16 cellular contexts compared by ENCODE assay signal in the genomic region with DNA sequence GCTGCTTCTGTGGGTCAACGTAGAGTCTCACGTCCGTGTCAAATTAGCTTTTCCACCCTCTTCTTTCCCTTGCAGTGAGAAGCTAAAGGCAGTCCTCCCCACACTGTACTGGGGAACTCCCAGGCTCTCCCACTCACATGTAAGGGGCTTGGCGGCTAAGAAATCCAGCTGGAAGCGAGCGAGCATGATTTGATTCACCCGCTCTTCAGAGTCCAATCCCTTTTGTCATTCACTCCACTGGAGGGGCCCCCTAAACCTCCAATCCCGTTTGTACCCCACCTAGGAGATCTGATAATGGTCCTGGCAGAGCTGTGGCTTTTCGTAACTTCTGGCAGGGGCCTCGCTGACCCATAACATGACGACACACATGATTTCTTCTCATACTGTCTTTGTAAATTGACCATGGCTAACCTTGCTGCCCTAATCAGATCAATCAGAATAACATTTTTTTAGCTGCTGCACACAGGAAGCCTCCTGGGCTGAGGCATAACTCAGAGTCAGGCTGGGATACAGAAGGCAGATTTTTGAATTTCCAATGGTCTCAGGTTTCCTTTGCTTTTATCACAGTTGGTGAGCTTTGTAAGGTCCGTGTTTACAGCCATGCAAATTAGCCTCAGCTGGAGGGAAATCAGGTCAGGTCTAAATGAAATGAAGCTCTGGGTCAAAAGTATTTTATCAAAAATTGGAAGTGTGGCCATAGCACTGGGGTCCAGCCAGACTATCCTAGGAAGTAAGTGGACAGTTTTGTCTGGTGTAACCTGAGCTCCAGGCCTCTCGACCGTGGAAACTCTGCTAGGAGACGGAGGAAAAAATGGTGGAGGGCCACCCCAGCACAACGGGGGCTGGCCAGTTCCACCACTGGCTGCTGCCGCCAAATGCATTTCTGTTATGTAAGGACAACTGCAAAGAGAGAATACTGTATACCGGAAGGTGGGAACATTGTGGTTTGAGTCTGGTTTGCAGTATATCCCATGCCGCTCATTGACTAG.
A peak's percentile ranks its signal among the peaks of the same experiment; 100 is the strongest.
DNase-seq lines count a peak whose midpoint lies in the region; ATAC-seq and TF ChIP-seq lines count a peak whose summit lies in the region.
"Had no signal": no experiment of that assay in that cellular context is flagged by ENCODE, and none has a peak within 500 bp of the region (broad histone marks: within the 10 kb centered on the region; RNA-seq: fewer than 3 reads in every experiment).

No MANE protein-coding gene starts in this region.

- no peak overlapping the region for H3K23ac ChIP-seq in mesendoderm (ENCODE audit: low read length)

- peak overlapping the region; percentile 7 for H3K4ac ChIP-seq in mesendoderm (ENCODE audit: low read depth, low read length)

- no peak overlapping the region for H3K27ac Mint-ChIP-seq in activated CD8-positive, alpha-beta memory T cell treated with anti-CD3 and anti-CD28 coated beads, Interleukin-2, amount 10 ng/mL, durations not matched to agents 7 days and 5 days
- H3K27ac Mint-ChIP-seq: activated CD4-positive, alpha-beta T cell treated with anti-CD3 and anti-CD28 coated beads, Interleukin-2, amount 10 ng/mL, durations not matched to agents 7 days and 5 days; T-helper 17 cell had no signal

- no peaks in the 10 kb centered on the region for H3K27me3 Mint-ChIP-seq in activated CD8-positive, alpha-beta memory T cell treated with anti-CD3 and anti-CD28 coated beads, Interleukin-2, amount 10 ng/mL, durations not matched to agents 7 days and 5 days
- H3K27me3 Mint-ChIP-seq: T-helper 17 cell had no signal

- 92% methylated on average over 17 of the region's 19 CpGs for WGBS in SK-N-SH (ENCODE audit: low lambda C conversion rate)
- WGBS in ectodermal cell, 2 experiments = 44 to 45% methylated on average over 19 of the region's 19 CpGs
- WGBS in mesendoderm (ENCODE audit: extremely low coverage, insufficient coverage, low lambda C conversion rate) = no CpG with 5 or more reads among the region's 19 CpGs
- WGBS in upper lobe of left lung, 2 donors = 86 to 88% methylated on average over 19 of the region's 19 CpGs

- H3K79me2 ChIP-seq in SK-N-SH (ENCODE audit: insufficient read depth) (peaks cover 95% of the 10 kb centered on the region), mesendoderm (ENCODE audit: control insufficient read depth, insufficient read depth, low read length) (no peaks in the 10 kb centered on the region)

- H3K4me3 ChIP-seq in SK-N-SH (ENCODE audit: low read depth in 2 of 2, low read length in 1 of 2) = no peak overlapping the region
- no peak overlapping the region for H3K4me3 ChIP-seq in ectodermal cell (ENCODE audit: insufficient read depth, low read depth, low read length)
- H3K4me3 ChIP-seq in mesendoderm (ENCODE audit: low read length) = no peak overlapping the region
- no peak overlapping the region for H3K4me3 ChIP-seq in upper lobe of left lung
- no peak overlapping the region for H3K4me3 ChIP-seq in effector memory CD4-positive, alpha-beta T cell (ENCODE audit: insufficient read depth, low read depth, low read length, poor library complexity, severe bottlenecking)
- H3K4me3 ChIP-seq: body of pancreas, pancreas, PC-9, tibial artery had no signal

- POLR2A ChIA-PET in SK-N-SH (lab: Yijun Ruan, JAX) = no interaction called here

- no peaks in the 10 kb centered on the region for H3K9me2 ChIP-seq in SK-N-SH

- H3K4me1 ChIP-seq in SK-N-SH (ENCODE audit: control insufficient read depth in 1 of 2, insufficient read depth in 2 of 2, low read depth in 1 of 2, low read length in 1 of 2) (peaks cover 0 to 15% of the 10 kb centered on the region in 2 experiments; a peak in 3 of 4 replicates), ectodermal cell (ENCODE audit: control insufficient read depth, insufficient read depth, low read length) (peaks cover 13% of the 10 kb centered on the region), mesendoderm (ENCODE audit: control insufficient read depth, low read depth, low read length) (peaks cover 7% of the 10 kb centered on the region), upper lobe of left lung (peaks cover 0 to 4% (median 0%) of the 10 kb centered on the region in 4 donors)
- H3K4me1 ChIP-seq in effector memory CD4-positive, alpha-beta T cell (ENCODE audit: control insufficient read depth, insufficient read depth, low read length, poor library complexity, severe bottlenecking) = no peaks in the 10 kb centered on the region
- H3K4me1 ChIP-seq: body of pancreas, pancreas had no signal

- TF ChIP-seq EP300 in SK-N-SH (IDR thresholded peaks at IDR 0.05; ENCODE audit: borderline replicate concordance in 1 of 2, low read depth in 1 of 2, low read length in 1 of 2) (no peak), upper lobe of left lung (IDR thresholded peaks at IDR 0.05) (no peak)

- H3K27ac ChIP-seq in SK-N-SH (ENCODE audit: low read depth in 2 of 2, low read length in 1 of 2) (no peak overlapping the region), ectodermal cell (ENCODE audit: insufficient read depth, low read depth, low read length, poor library complexity, severe bottlenecking) (peak overlapping the region; percentile 66), mesendoderm (ENCODE audit: low read depth, low read length) (peak overlapping the region; percentile 2), upper lobe of left lung (no peak overlapping the region)
- H3K27ac ChIP-seq in effector memory CD4-positive, alpha-beta T cell (ENCODE audit: insufficient read depth, low read length, poor library complexity, severe bottlenecking) = no peak overlapping the region
- H3K27ac ChIP-seq: body of pancreas, pancreas, PC-9, tibial artery had no signal

- CTCF ChIA-PET in SK-N-SH (lab: Yijun Ruan, JAX) = interaction anchor here (1.1 to 6.7 kb wide), 6 partner anchors 17 to 289 kb away, joined by 3 to 86 read pairs (median 4); no protein-coding TSS in a partner anchor
- CTCF ChIA-PET in activated CD8-positive, alpha-beta memory T cell treated with anti-CD3 and anti-CD28 coated beads, Interleukin-2, amount 10 ng/mL, durations not matched to agents 7 days and 5 days (lab: Charles Lee) = interaction anchor here (1.0 kb wide), 1 partner anchor 17 kb away, joined by 3 read pairs; no protein-coding TSS in a partner anchor

- peak overlapping the region; percentile 22 for H2BK5ac ChIP-seq in mesendoderm (ENCODE audit: low read length)

- H3K27me3 ChIP-seq in SK-N-SH (ENCODE audit: insufficient read depth) = no peaks in the 10 kb centered on the region
- H3K27me3 ChIP-seq in ectodermal cell (ENCODE audit: control insufficient read depth, insufficient read depth, low read length, poor library complexity, severe bottlenecking) = no peaks in the 10 kb centered on the region
- H3K27me3 ChIP-seq in mesendoderm (ENCODE audit: insufficient read depth, low read length, poor library complexity) = no peaks in the 10 kb centered on the region
- H3K27me3 ChIP-seq in upper lobe of left lung = no peaks in the 10 kb centered on the region
- H3K27me3 ChIP-seq in effector memory CD4-positive, alpha-beta T cell (replicated peaks; ENCODE audit: control insufficient read depth, insufficient read depth, low read length, poor library complexity, severe bottlenecking) = no peaks in the 10 kb centered on the region
- H3K27me3 ChIP-seq: body of pancreas, pancreas, tibial artery had no signal

- DNase-seq in SK-N-SH (no peak), mesendoderm (peak; percentile 29), upper lobe of left lung (peak in 1 of 2 donors; percentile 4)
- DNase-seq in activated CD8-positive, alpha-beta memory T cell treated with anti-CD3 and anti-CD28 coated beads, Interleukin-2, amount 10 ng/mL, durations not matched to agents 7 days and 5 days = no peak
- DNase-seq in effector memory CD4-positive, alpha-beta T cell = no peak
- DNase-seq: ACHN; activated CD4-positive, alpha-beta T cell treated with anti-CD3 and anti-CD28 coated beads, Interleukin-2, amount 10 ng/mL, durations not matched to agents 7 days and 5 days; effector CD8-positive, alpha-beta T cell; pancreas; PC-9; T-helper 17 cell; tibial artery had no signal

- H2BK15ac ChIP-seq in mesendoderm (replicated peaks; ENCODE audit: low read depth) = peak overlapping the region; percentile 99

- no peak overlapping the region for H3K9ac ChIP-seq in SK-N-SH
- H3K9ac ChIP-seq in mesendoderm (ENCODE audit: low read length) = no peak overlapping the region

- H3K36me3 Mint-ChIP-seq in activated CD8-positive, alpha-beta memory T cell treated with anti-CD3 and anti-CD28 coated beads, Interleukin-2, amount 10 ng/mL, durations not matched to agents 7 days and 5 days = no peaks in the 10 kb centered on the region

- H3K9me3 ChIP-seq in SK-N-SH (peaks cover 4% of the 10 kb centered on the region; the same call in 1 of the 2 replicates), ectodermal cell (ENCODE audit: control insufficient read depth, low read length) (no peaks in the 10 kb centered on the region), upper lobe of left lung (no peaks in the 10 kb centered on the region)
- no peaks in the 10 kb centered on the region for H3K9me3 ChIP-seq in effector memory CD4-positive, alpha-beta T cell (ENCODE audit: control insufficient read depth, low read length)
- H3K9me3 ChIP-seq: body of pancreas, pancreas, tibial artery had no signal

- H2BK120ac ChIP-seq in mesendoderm (ENCODE audit: low read depth, low read length) = peak overlapping the region; percentile 82

- H4K20me1 ChIP-seq in SK-N-SH (ENCODE audit: insufficient read depth) = peaks cover 12% of the 10 kb centered on the region; the same call in 1 of the 2 replicates

- H4K5ac ChIP-seq in mesendoderm (ENCODE audit: low read length) = no peak overlapping the region

- no peak overlapping the region for H2AFZ ChIP-seq in SK-N-SH (ENCODE audit: low read depth)
- H2AFZ ChIP-seq: PC-9 had no signal

- H3K56ac ChIP-seq in mesendoderm (ENCODE audit: low read length) = peak overlapping the region; percentile 36

- peak overlapping the region; percentile 95 for H3K18ac ChIP-seq in mesendoderm (ENCODE audit: low read length)

- no peak overlapping the region for H3K4me2 ChIP-seq in SK-N-SH
- no peak overlapping the region for H3K4me2 ChIP-seq in mesendoderm (ENCODE audit: low read length)
- H3K4me2 ChIP-seq: PC-9 had no signal

- H3F3A ChIP-seq in SK-N-SH (replicated peaks; ENCODE audit: insufficient read depth) = peaks cover 23% of the 10 kb centered on the region

- H3K4me1 Mint-ChIP-seq in activated CD8-positive, alpha-beta memory T cell treated with anti-CD3 and anti-CD28 coated beads, Interleukin-2, amount 10 ng/mL, durations not matched to agents 7 days and 5 days = no peaks in the 10 kb centered on the region
- H3K4me1 Mint-ChIP-seq: activated CD4-positive, alpha-beta T cell treated with anti-CD3 and anti-CD28 coated beads, Interleukin-2, amount 10 ng/mL, durations not matched to agents 7 days and 5 days had no signal

- no peak overlapping the region for H3K4me3 Mint-ChIP-seq in activated CD8-positive, alpha-beta memory T cell treated with anti-CD3 and anti-CD28 coated beads, Interleukin-2, amount 10 ng/mL, durations not matched to agents 7 days and 5 days
- H3K4me3 Mint-ChIP-seq: activated CD4-positive, alpha-beta T cell treated with anti-CD3 and anti-CD28 coated beads, Interleukin-2, amount 10 ng/mL, durations not matched to agents 7 days and 5 days; T-helper 17 cell had no signal

- H3K36me3 ChIP-seq in SK-N-SH (replicated peaks in 1 of 2; ENCODE audit: control insufficient read depth in 1 of 2, insufficient read depth in 2 of 2, low read length in 1 of 2) (peaks cover 0 to 49% of the 10 kb centered on the region in 2 experiments), ectodermal cell (ENCODE audit: control insufficient read depth, insufficient read depth, low read length) (no peaks in the 10 kb centered on the region), mesendoderm (ENCODE audit: control insufficient read depth, insufficient read depth, low read length) (no peaks in the 10 kb centered on the region), upper lobe of left lung (no peaks in the 10 kb centered on the region)
- H3K36me3 ChIP-seq in effector memory CD4-positive, alpha-beta T cell (ENCODE audit: control insufficient read depth, insufficient read depth, low read length) = no peaks in the 10 kb centered on the region
- H3K36me3 ChIP-seq: pancreas, tibial artery had no signal

- H4K8ac ChIP-seq in mesendoderm (ENCODE audit: low read depth, low read length) = no peak overlapping the region

- no peak for TF ChIP-seq POLR2A in upper lobe of left lung (IDR thresholded peaks at IDR 0.05)

- H3K79me1 ChIP-seq in mesendoderm (ENCODE audit: low read length) = no peaks in the 10 kb centered on the region

- TF ChIP-seq RAD21 in SK-N-SH (IDR thresholded peaks at IDR 0.05; ENCODE audit: low read length) = no peak

- ATAC-seq in SK-N-SH treated with all-trans-retinoic acid at 6 μM for 48 hours (peak; percentile 30; the same call in 2 of the 3 replicates), upper lobe of left lung (ENCODE audit: low FRiP score in 2 of 2) (peak; percentile 53 to 57), HG02763 (IDR thresholded peaks at IDR 0.05; ENCODE audit: unreplicated experiment) (no peak)
- no peak for ATAC-seq in activated CD8-positive, alpha-beta memory T cell treated with anti-CD3 and anti-CD28 coated beads, Interleukin-2, amount 10 ng/mL, durations not matched to agents 7 days and 5 days
- ATAC-seq: body of pancreas, T-helper 17 cell had no signal

- no peak for TF ChIP-seq CTCF in SK-N-SH (IDR thresholded peaks at IDR 0.05)
- no peak for TF ChIP-seq CTCF in upper lobe of left lung (IDR thresholded peaks at IDR 0.05)

- no peak overlapping the region for H2AK5ac ChIP-seq in mesendoderm (ENCODE audit: low read length)

- no peaks in the 10 kb centered on the region for H3K9me3 Mint-ChIP-seq in activated CD8-positive, alpha-beta memory T cell treated with anti-CD3 and anti-CD28 coated beads, Interleukin-2, amount 10 ng/mL, durations not matched to agents 7 days and 5 days (ENCODE audit: low read depth)
- H3K9me3 Mint-ChIP-seq: activated CD4-positive, alpha-beta T cell treated with anti-CD3 and anti-CD28 coated beads, Interleukin-2, amount 10 ng/mL, durations not matched to agents 7 days and 5 days had no signal

Comparison
In these comparisons a context has a peak if more than half of its experiments do, and no peak if none do; other contexts are left out.
1. ATAC-seq: peak in SK-N-SH treated with all-trans-retinoic acid at 6 μM for 48 hours (single experiment) and upper lobe of left lung (2 of 2); none in HG02763 (single experiment) and activated CD8-positive, alpha-beta memory T cell treated with anti-CD3 and anti-CD28 coated beads, Interleukin-2, amount 10 ng/mL, durations not matched to agents 7 days and 5 days (single experiment).
2. H3K27ac ChIP-seq: peak in ectodermal cell (single experiment) and mesendoderm (single experiment); none in SK-N-SH (0 of 2), upper lobe of left lung (0 of 4) and effector memory CD4-positive, alpha-beta T cell (single experiment).